In the genomic region with DNA sequence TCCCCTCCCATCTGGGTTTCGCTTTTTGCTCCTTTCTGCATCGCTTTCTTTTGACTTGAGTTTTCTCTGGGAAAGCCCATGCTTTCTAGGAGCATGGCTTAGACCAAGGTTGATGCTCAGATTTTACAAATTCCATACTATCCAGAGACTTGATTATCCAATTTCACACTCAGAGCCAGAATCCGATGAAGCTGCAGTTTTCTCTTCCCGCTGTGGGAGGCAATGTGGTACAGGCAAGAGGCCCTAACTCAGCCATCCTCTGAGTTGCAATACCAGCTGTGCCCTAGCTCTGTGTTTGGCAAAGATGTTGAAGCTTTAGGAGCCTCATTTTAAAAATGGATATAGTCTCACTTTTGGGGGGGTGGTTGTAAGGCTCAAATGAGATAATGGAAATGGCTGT, we compare ENCODE assay signal across 10 cellular contexts.
DNase-seq lines count a peak whose midpoint lies in the region; ATAC-seq and TF ChIP-seq lines count a peak whose summit lies in the region.
"Had no signal": no experiment of that assay in that cellular context is flagged by ENCODE, and none has a peak within 500 bp of the region (broad histone marks: within the 10 kb centered on the region; RNA-seq: fewer than 3 reads in every experiment).

No MANE protein-coding gene starts in this region.

- H3K9me3 ChIP-seq in left ventricle myocardium inferior (replicated peaks) (no peaks in the 10 kb centered on the region), heart right ventricle (no peaks in the 10 kb centered on the region), tibial nerve (no peaks in the 10 kb centered on the region)
- H3K9me3 ChIP-seq: right lobe of liver had no signal

- ATAC-seq in heart right ventricle (no peak), GM21528 (IDR thresholded peaks at IDR 0.05; ENCODE audit: low FRiP score, unreplicated experiment) (no peak), HG03521 (IDR thresholded peaks at IDR 0.05; ENCODE audit: unreplicated experiment) (no peak), GM19324 (IDR thresholded peaks at IDR 0.05; ENCODE audit: low FRiP score, unreplicated experiment) (no peak)

- intact Hi-C loops in left ventricle myocardium inferior (cut with micrococcal nuclease) = no loop called here
- intact Hi-C loops in heart right ventricle (cut with DNase I) = loop anchor here in 4 of 10 donors (10.0 kb wide), 4 partner anchors 289 to 1499 kb away; no protein-coding TSS in a partner anchor

- WGBS in heart right ventricle, 2 donors = 53 to 57% methylated on average over 4 of the region's 4 CpGs
- WGBS in tibial nerve, 2 donors = 58 to 62% methylated on average over 4 of the region's 4 CpGs

- TF ChIP-seq EP300 in tibial nerve (IDR thresholded peaks at IDR 0.05) = no peak

- H3K36me3 ChIP-seq in left ventricle myocardium inferior (no peaks in the 10 kb centered on the region), heart right ventricle (no peaks in the 10 kb centered on the region), tibial nerve (no peaks in the 10 kb centered on the region)
- H3K36me3 ChIP-seq: right lobe of liver had no signal

- TF ChIP-seq POLR2A in tibial nerve (IDR thresholded peaks at IDR 0.05) = no peak

- no peak overlapping the region for H3K27ac ChIP-seq in left ventricle myocardium inferior (replicated peaks)
- no peak overlapping the region for H3K27ac ChIP-seq in heart right ventricle
- no peak overlapping the region for H3K27ac ChIP-seq in tibial nerve
- H3K27ac ChIP-seq: right lobe of liver had no signal

- peak; percentile 21 for TF ChIP-seq CTCF in left ventricle myocardium inferior (IDR thresholded peaks at IDR 0.05; ENCODE audit: borderline replicate concordance)
- peak in 3 of 9 donors; percentile 10 to 33 (median 19) for TF ChIP-seq CTCF in heart right ventricle (IDR thresholded peaks at IDR 0.05)
- TF ChIP-seq CTCF in tibial nerve (IDR thresholded peaks at IDR 0.05) = no peak

- H3K4me1 ChIP-seq in left ventricle myocardium inferior = no peaks in the 10 kb centered on the region
- peaks cover 0 to 6% (median 0%) of the 10 kb centered on the region in 9 donors for H3K4me1 ChIP-seq in heart right ventricle
- H3K4me1 ChIP-seq in tibial nerve = no peaks in the 10 kb centered on the region
- H3K4me1 ChIP-seq: right lobe of liver had no signal

- DNase-seq in left ventricle myocardium inferior (no peak), heart right ventricle (no peak), RPMI7951 (ENCODE audit: low read depth) (peak; percentile 24), iPS-NIHi7 (ENCODE audit: extremely low spot score) (peak; percentile 66), tibial nerve (ENCODE audit: low spot score in 2 of 2) (no peak)
- DNase-seq: activated CD4-positive, alpha-beta memory T cell treated with anti-CD3 and anti-CD28 coated beads for 36 hours; right lobe of liver had no signal

- no peak overlapping the region for H3K4me3 ChIP-seq in left ventricle myocardium inferior
- no peak overlapping the region for H3K4me3 ChIP-seq in heart right ventricle
- no peak overlapping the region for H3K4me3 ChIP-seq in tibial nerve
- H3K4me3 ChIP-seq: right lobe of liver had no signal

- no peaks in the 10 kb centered on the region for H3K27me3 ChIP-seq in left ventricle myocardium inferior (ENCODE audit: low read depth)
- no peaks in the 10 kb centered on the region for H3K27me3 ChIP-seq in heart right ventricle
- no peaks in the 10 kb centered on the region for H3K27me3 ChIP-seq in tibial nerve
- H3K27me3 ChIP-seq: right lobe of liver had no signal

Comparison
In these comparisons a context has a peak if more than half of its experiments do, and no peak if none do; other contexts are left out.
1. DNase-seq: peak in RPMI7951 (single experiment) and iPS-NIHi7 (single experiment); none in left ventricle myocardium inferior (single experiment), heart right ventricle (0 of 2) and tibial nerve (0 of 2).